16 cellular contexts compared by ENCODE assay signal in the genomic region with DNA sequence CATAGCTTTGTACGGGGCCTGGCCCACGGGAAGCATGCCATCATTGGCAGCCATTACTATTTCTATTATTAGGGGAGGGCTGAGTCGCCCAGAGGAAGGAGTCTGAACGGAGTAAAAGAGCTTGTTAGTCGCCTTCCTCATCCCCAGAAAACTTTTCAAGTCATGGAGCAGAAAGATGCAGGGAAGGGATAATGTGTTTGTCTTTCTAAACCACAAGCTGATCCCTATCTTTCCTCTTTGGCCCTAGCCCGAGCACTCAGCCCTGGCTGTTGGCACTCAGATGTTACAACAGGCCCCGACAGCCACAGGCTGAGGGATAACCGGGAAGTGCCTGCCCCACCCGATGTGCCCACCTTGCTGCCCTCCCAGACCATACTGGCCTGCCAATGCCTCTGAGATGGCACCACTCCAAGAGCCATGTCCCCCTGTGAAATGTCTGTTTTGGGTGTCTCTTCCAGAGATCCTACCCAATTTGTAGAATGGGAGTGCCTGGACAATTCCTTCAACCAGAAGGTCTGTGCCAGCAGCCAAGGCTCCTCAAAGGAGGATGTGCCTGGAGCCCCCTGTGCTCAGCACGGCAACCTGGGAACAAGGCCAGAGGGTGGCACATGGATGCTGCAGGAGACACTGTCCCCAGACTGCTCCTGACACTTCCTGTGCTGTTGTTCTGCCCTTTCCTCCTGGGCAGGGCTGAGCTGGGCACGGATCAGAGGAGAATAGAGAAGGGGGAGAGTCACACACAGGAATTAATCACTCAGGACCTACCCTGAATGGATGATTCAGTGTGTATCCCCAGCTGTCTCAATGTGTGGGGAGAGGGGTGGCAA. TPM values are rescaled to one million over a fixed set of nuclear protein-coding genes. Genes with fewer than 3 reads are reported as not detected.
DNase-seq lines count a peak whose midpoint lies in the region; ATAC-seq and TF ChIP-seq lines count a peak whose summit lies in the region.
"Had no signal": no experiment of that assay in that cellular context is flagged by ENCODE, and none has a peak within 500 bp of the region (broad histone marks: within the 10 kb centered on the region; RNA-seq: fewer than 3 reads in every experiment).

No MANE protein-coding gene starts in this region.

- no peaks in the 10 kb centered on the region for H3K9me3 ChIP-seq in MG63
- H3K9me3 ChIP-seq: tibial artery had no signal

- no peak for TF ChIP-seq CTCF in fibroblast of villous mesenchyme (IDR thresholded peaks at IDR 0.05; ENCODE audit: insufficient read depth, low read depth, low read length)

- H3K4me3 ChIP-seq in fibroblast of villous mesenchyme (ENCODE audit: low read depth, low read length) (no peak overlapping the region), MG63 (no peak overlapping the region)
- H3K4me3 ChIP-seq: tibial artery had no signal

- DNase-seq in HT-29 (ENCODE audit: low spot score) (peak; percentile 81), UCSD-AML1 (lab: John Stamatoyannopoulos, UW; ENCODE audit: unreplicated experiment) (peak; percentile 44), fibroblast of villous mesenchyme (ENCODE audit: low read depth) (peak; percentile 67), sciatic nerve (ENCODE audit: low spot score) (peak; percentile 50), middle frontal gyrus (ENCODE audit: extremely low spot score, low spot score) (no peak), MG63 (no peak), OCI-M2 (lab: John Stamatoyannopoulos, UW; ENCODE audit: unreplicated experiment) (no peak)
- DNase-seq in stimulated activated CD4-positive, alpha-beta T cell treated with anti-CD3 and anti-CD28 coated beads, Interleukin-4, amount 100 ng/mL, for 24 hours: no peak
- DNase-seq: amygdala; CD8-positive, alpha-beta T cell; effector CD8-positive, alpha-beta T cell; glutamatergic neuron; NCI-H345; SHP77 had no signal

- peak; percentile 33 for ATAC-seq in sciatic nerve
- ATAC-seq: CD8-positive, alpha-beta T cell; left lobe of liver had no signal

- no peaks in the 10 kb centered on the region for H3K36me3 ChIP-seq in MG63
- H3K36me3 ChIP-seq: tibial artery had no signal

- intact Hi-C loops in sciatic nerve (cut with DNase I): no loop called here

- no peaks in the 10 kb centered on the region for H3K27me3 ChIP-seq in MG63
- H3K27me3 ChIP-seq: tibial artery had no signal

RNA-seq across cellular contexts. Expression of a gene that starts 10.8 kb away (rescaled TPM):
- 6.4 and 17.7 TPM in 2 replicates for total RNA-seq in HT-29 (2014; rRNA removed; shearing (Covaris generic))
- total RNA-seq in fibroblast of villous mesenchyme (under 0.01 TPM in 2 replicates), sciatic nerve (0.31 TPM)
- total RNA-seq in MG63 (2014; rRNA removed; shearing (Covaris generic); ENCODE audit: low replicate concordance): 3.9 TPM in 1 of 2 replicates, not detected in the other
- total RNA-seq: left lobe of liver had no signal

RNA-seq across cellular contexts. Expression of a gene that starts 33.2 kb away (rescaled TPM):
- total RNA-seq in HT-29 (2014; rRNA removed; shearing (Covaris generic)): not detected in 2 replicates
- total RNA-seq in fibroblast of villous mesenchyme: not detected in 2 replicates
- not detected for total RNA-seq in sciatic nerve
- not detected in 2 replicates for total RNA-seq in MG63 (2014; rRNA removed; shearing (Covaris generic); ENCODE audit: low replicate concordance)
- total RNA-seq: CD8-positive, alpha-beta T cell; left lobe of liver had no signal

RNA-seq across cellular contexts. Expression of a gene that starts 58.0 kb away (rescaled TPM):
- 0.38 and 0.91 TPM in 2 replicates for total RNA-seq in HT-29 (2014; rRNA removed; shearing (Covaris generic))
- total RNA-seq in fibroblast of villous mesenchyme (0.43 and 0.64 TPM in 2 replicates), sciatic nerve (43.4 TPM)
- total RNA-seq in MG63 (2014; rRNA removed; shearing (Covaris generic); ENCODE audit: low replicate concordance): not detected in 2 replicates

Comparison
In these comparisons a context has a peak if more than half of its experiments do, and no peak if none do; other contexts are left out.
1. DNase-seq: peak in HT-29 (single experiment), UCSD-AML1 (single experiment), fibroblast of villous mesenchyme (single experiment) and sciatic nerve (single experiment); none in middle frontal gyrus (single experiment), MG63 (single experiment), OCI-M2 (single experiment) and stimulated activated CD4-positive, alpha-beta T cell treated with anti-CD3 and anti-CD28 coated beads, Interleukin-4, amount 100 ng/mL, for 24 hours (single experiment).
2. RNA of a gene that starts 58.0 kb away (total RNA-seq): 43.4 TPM in sciatic nerve (single experiment); 0.43 to 0.64 TPM in fibroblast of villous mesenchyme, 0.38 to 0.91 TPM in HT-29 and not detected in MG63; every median in the first group is over 10 times any median in the second.